In the genomic region with DNA sequence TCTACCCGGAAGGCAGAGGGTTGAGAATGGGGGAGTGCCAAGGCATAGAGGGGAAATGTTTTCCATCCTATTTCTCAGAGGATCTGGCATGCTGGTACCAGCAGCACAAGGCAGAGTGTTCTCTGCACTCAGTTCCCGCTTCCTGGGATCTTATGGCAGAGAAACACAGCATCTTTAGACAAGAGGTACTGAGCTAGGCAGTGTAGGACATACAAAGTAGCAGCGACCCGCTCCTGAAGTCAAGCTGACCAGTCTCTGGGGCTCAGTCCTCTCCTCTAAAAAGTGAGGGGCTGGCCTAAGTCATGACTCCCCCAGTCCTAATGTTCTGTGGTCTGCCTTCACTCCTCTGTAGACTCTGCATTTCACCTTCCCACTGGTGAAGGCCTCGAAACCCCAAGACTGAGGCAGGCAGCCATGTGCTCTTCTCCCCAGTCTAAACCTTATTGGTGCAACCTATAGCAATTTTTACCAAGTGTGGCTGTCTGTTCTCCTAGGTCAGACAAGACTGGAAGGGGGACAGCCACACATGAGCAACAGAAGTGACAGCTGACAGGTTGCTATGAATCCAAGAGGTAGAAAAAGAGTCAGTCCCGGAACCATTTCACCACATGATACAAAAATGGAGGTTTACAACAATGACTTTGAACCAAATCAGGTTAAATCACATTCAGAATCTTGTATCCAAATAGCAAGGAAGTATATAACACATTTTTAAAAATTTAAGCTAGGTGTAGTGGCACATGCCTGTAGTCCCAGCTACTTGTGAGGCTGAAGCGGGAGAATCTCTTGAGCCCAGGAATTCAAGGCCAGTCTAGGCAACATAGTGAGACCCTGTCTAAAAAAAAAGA, we compare ENCODE assay signal across 9 cellular contexts. TPM values are rescaled to one million over a fixed set of nuclear protein-coding genes. Genes with fewer than 3 reads are reported as not detected.
A peak's percentile ranks its signal among the peaks of the same experiment; 100 is the strongest.
DNase-seq lines count a peak whose midpoint lies in the region; TF ChIP-seq lines count a peak whose summit lies in the region.
"Had no signal": no experiment of that assay in that cellular context is flagged by ENCODE, and none has a peak within 500 bp of the region (broad histone marks: within the 10 kb centered on the region; RNA-seq: fewer than 3 reads in every experiment).

No MANE protein-coding gene starts in this region.

- POLR2A ChIA-PET in CD4-positive, alpha-beta memory T cell (lab: Charles Lee; ENCODE audit: partially characterized antibody) = interaction anchor here (0.8 to 34.1 kb wide), 4 partner anchors 4 to 148 kb away, joined by 4 to 3924 read pairs (median 1964); a partner anchor contains a TSS

- H2AFZ ChIP-seq in KMS-11 (ENCODE audit: low read depth) = no peak overlapping the region
- peak overlapping the region; percentile 21 for H2AFZ ChIP-seq in neural progenitor cell (replicated peaks)
- H2AFZ ChIP-seq: PC-9 had no signal

- DNase-seq in CD4-positive, alpha-beta memory T cell = peak in 3 of 5 donors; percentile 26 to 65 (median 30)
- DNase-seq in neural progenitor cell (ENCODE audit: low spot score) = no peak
- no peak for DNase-seq in ACHN
- DNase-seq in NCI-H1105 treated with DMSO at 0.1 percent for 48 hours (lab: John Stamatoyannopoulos, UW) = no peak
- DNase-seq in DMS 273 (lab: John Stamatoyannopoulos, UW; ENCODE audit: unreplicated experiment) = no peak
- DNase-seq in GM03348 (ENCODE audit: low spot score) = no peak
- DNase-seq: PC-9 had no signal

- H3K4me1 Mint-ChIP-seq in CD4-positive, alpha-beta memory T cell = peaks cover 46 to 100% (median 69%) of the 10 kb centered on the region in 4 donors
- peaks cover 31% of the 10 kb centered on the region for H3K4me1 Mint-ChIP-seq in neural progenitor cell

- H3K9me3 Mint-ChIP-seq in CD4-positive, alpha-beta memory T cell = no peaks in the 10 kb centered on the region
- peaks cover 2% of the 10 kb centered on the region for H3K9me3 Mint-ChIP-seq in neural progenitor cell

- H4K20me1 ChIP-seq in KMS-11 (ENCODE audit: insufficient read depth) = no peaks in the 10 kb centered on the region
- H4K20me1 ChIP-seq in neural progenitor cell (ENCODE audit: low read depth) = no peaks in the 10 kb centered on the region

- H3F3A ChIP-seq in neural progenitor cell (ENCODE audit: low read depth) = peaks cover 5% of the 10 kb centered on the region

- no peaks in the 10 kb centered on the region for H3K27me3 Mint-ChIP-seq in CD4-positive, alpha-beta memory T cell
- H3K27me3 Mint-ChIP-seq in neural progenitor cell (ENCODE audit: insufficient read depth, low read depth) = peaks cover 8% of the 10 kb centered on the region

- H3K36me3 ChIP-seq in CD4-positive, alpha-beta memory T cell (ENCODE audit: insufficient read depth, low read length) = no peaks in the 10 kb centered on the region
- no peaks in the 10 kb centered on the region for H3K36me3 ChIP-seq in KMS-11 (ENCODE audit: insufficient read depth)
- H3K36me3 ChIP-seq in neural progenitor cell = no peaks in the 10 kb centered on the region

- no peaks in the 10 kb centered on the region for H3K27me3 ChIP-seq in CD4-positive, alpha-beta memory T cell (ENCODE audit: insufficient read depth, low read length)
- H3K27me3 ChIP-seq in KMS-11 (ENCODE audit: insufficient read depth, low read depth) (no peaks in the 10 kb centered on the region), neural progenitor cell (no peaks in the 10 kb centered on the region)

- H3K4me3 Mint-ChIP-seq in CD4-positive, alpha-beta memory T cell = peak overlapping the region; percentile 88 to 99 (median 98)
- no peak overlapping the region for H3K4me3 Mint-ChIP-seq in neural progenitor cell

- CTCF ChIA-PET in CD4-positive, alpha-beta memory T cell (lab: Charles Lee; ENCODE audit: partially characterized antibody) = interaction anchor here (1.2 to 13.8 kb wide), 8 partner anchors 6 to 148 kb away, joined by 3 to 510 read pairs (median 20); a partner anchor contains a TSS

- TF ChIP-seq CTCF in KMS-11 (conservative IDR thresholded peaks at IDR 0.05; ENCODE audit: low read depth, low read length) (no peak), neural progenitor cell (IDR thresholded peaks at IDR 0.05) (no peak)

- H3K9ac ChIP-seq in KMS-11 (peak overlapping the region; percentile 100), neural progenitor cell (no peak overlapping the region)

- peak overlapping the region; percentile 97 for H3K27ac ChIP-seq in CD4-positive, alpha-beta memory T cell (ENCODE audit: low read depth, low read length)
- peak overlapping the region; percentile 96 for H3K27ac ChIP-seq in KMS-11
- peak overlapping the region; percentile 7 for H3K27ac ChIP-seq in cingulate gyrus (ENCODE audit: low read depth, low read length)
- no peak overlapping the region for H3K27ac ChIP-seq in neural progenitor cell
- H3K27ac ChIP-seq: PC-9 had no signal

- H3K4me1 ChIP-seq in CD4-positive, alpha-beta memory T cell (ENCODE audit: insufficient read depth, low read length) = peaks cover 93% of the 10 kb centered on the region
- H3K4me1 ChIP-seq in KMS-11 (ENCODE audit: low read depth, poor library complexity, severe bottlenecking) (peaks cover 86% of the 10 kb centered on the region), neural progenitor cell (peaks cover 18% of the 10 kb centered on the region)

- H3K27ac Mint-ChIP-seq in CD4-positive, alpha-beta memory T cell = peak overlapping the region; percentile 94 to 99 (median 97)
- no peak overlapping the region for H3K27ac Mint-ChIP-seq in neural progenitor cell

- H3K36me3 Mint-ChIP-seq in CD4-positive, alpha-beta memory T cell = peaks cover 7 to 39% of the 10 kb centered on the region in 2 donors
- H3K36me3 Mint-ChIP-seq in neural progenitor cell = peaks cover 3% of the 10 kb centered on the region

- H3K79me2 ChIP-seq in KMS-11 (ENCODE audit: insufficient read depth, low read depth) = peaks cover 75% of the 10 kb centered on the region
- no peaks in the 10 kb centered on the region for H3K79me2 ChIP-seq in neural progenitor cell (ENCODE audit: low read depth)

- H3K9me3 ChIP-seq in CD4-positive, alpha-beta memory T cell (ENCODE audit: control insufficient read depth in 1 of 2, low read length in 2 of 2) = no peaks in the 10 kb centered on the region
- H3K9me3 ChIP-seq in neural progenitor cell (ENCODE audit: low read depth) = no peaks in the 10 kb centered on the region

- H3K4me3 ChIP-seq in CD4-positive, alpha-beta memory T cell (ENCODE audit: low read length in 2 of 2) = peak overlapping the region; percentile 82 to 99
- peak overlapping the region; percentile 24 for H3K4me3 ChIP-seq in KMS-11 (IDR thresholded peaks at IDR 0.05; ENCODE audit: insufficient read depth, low read depth, low read length)
- H3K4me3 ChIP-seq in neural progenitor cell = no peak overlapping the region
- H3K4me3 ChIP-seq: PC-9 had no signal

- intact Hi-C loops in CD4-positive, alpha-beta memory T cell (cut with micrococcal nuclease) = loop anchor here (5.0 to 10.0 kb wide), 3 partner anchors 292 to 1085 kb away; a partner anchor contains a TSS

- H3K4me2 ChIP-seq in KMS-11 (peak overlapping the region; percentile 95), neural progenitor cell (no peak overlapping the region)
- H3K4me2 ChIP-seq: PC-9 had no signal

- in situ Hi-C loops in ACHN (cut with HindIII; ENCODE audit: low pct_ligation_motif_present, low pct_unique_long_range_greater_than_20kb, low sequenced_read_pairs) = no loop called here

RNA-seq across cellular contexts. Expression of a gene that starts 11.4 kb away (rescaled TPM):
- total RNA-seq in CD4-positive, alpha-beta memory T cell = 10 to 100 TPM; 15.8 to 19.1 TPM
- under 1 TPM in 1 of 2 donors, not detected in 1; 0.80 TPM for polyA plus RNA-seq in CD4-positive, alpha-beta memory T cell
- 13.8 and 48.7 TPM in 2 replicates for total RNA-seq in neural progenitor cell (ENCODE audit: low replicate concordance)

RNA-seq across cellular contexts. Expression of a gene that starts 12.0 kb away (rescaled TPM):
- total RNA-seq in CD4-positive, alpha-beta memory T cell = 10 to 100 TPM; 61.4 to 75.2 TPM
- 100 to 1,000 TPM in 1 of 2 donors, 10 to 100 TPM in 1; 94.4 to 120 TPM for polyA plus RNA-seq in CD4-positive, alpha-beta memory T cell
- total RNA-seq in neural progenitor cell (ENCODE audit: low replicate concordance) = 60.2 and 103 TPM in 2 replicates

RNA-seq across cellular contexts. Expression of a gene that starts 59.3 kb away (rescaled TPM):
- total RNA-seq in CD4-positive, alpha-beta memory T cell = not detected
- polyA plus RNA-seq in CD4-positive, alpha-beta memory T cell = not detected
- not detected in 2 replicates for total RNA-seq in neural progenitor cell (ENCODE audit: low replicate concordance)
- total RNA-seq: PC-9 had no signal

Comparison
In these comparisons a context has a peak if more than half of its experiments do, and no peak if none do; other contexts are left out.
1. DNase-seq: peak in CD4-positive, alpha-beta memory T cell (3 of 5); none in neural progenitor cell (single experiment), ACHN (single experiment), NCI-H1105 treated with DMSO at 0.1 percent for 48 hours (single experiment), DMS 273 (single experiment) and GM03348 (single experiment).